ENCODE assay signal across 1 cellular context in genomic region chr1:19651141-19651737, GRCh38.
TF ChIP-seq lines count a peak whose summit lies in the region.

No MANE protein-coding gene starts in this region.

TF ChIP-seq in HepG2, 621 proteins besides CTCF, POLR2A, EP300 and RAD21 (continues in another document):
- TF ChIP-seq BCL6 (CRISPR knock-in tag; IDR thresholded peaks at IDR 0.05) (peak; percentile 43; the same call in 1 of the 2 replicates), POGK (CRISPR knock-in tag; conservative IDR thresholded peaks at IDR 0.05) (0 out of 2 replicates have a peak, but pooled peaks have one; percentile 11), ZBED4 (CRISPR knock-in tag; IDR thresholded peaks at IDR 0.05; ENCODE audit: borderline replicate concordance) (no peak), ZNF574 (CRISPR knock-in tag; IDR thresholded peaks at IDR 0.05) (peak; percentile 20; the same call in 1 of the 2 replicates), NR3C1 (CRISPR knock-in tag; IDR thresholded peaks at IDR 0.05) (no peak), TFAP4 (IDR thresholded peaks at IDR 0.05; ENCODE audit: borderline replicate concordance, low read depth) (peak; percentile 83; the same call in 1 of the 2 replicates), ZNF335 (CRISPR knock-in tag; IDR thresholded peaks at IDR 0.05) (0 out of 2 replicates have a peak, but pooled peaks have one; percentile 32), TEAD3 (CRISPR knock-in tag; optimal IDR thresholded peaks at IDR 0.05; ENCODE audit: borderline replicate concordance) (peak; percentile 20), ATF5 (CRISPR knock-in tag; IDR thresholded peaks at IDR 0.05; ENCODE audit: low read depth) (no peak), ZNF639 (CRISPR knock-in tag; conservative IDR thresholded peaks at IDR 0.05) (no peak), ZFX (CRISPR knock-in tag; IDR thresholded peaks at IDR 0.05; ENCODE audit: low read depth) (peak; percentile 50; the same call in 1 of the 2 replicates), SAP130 (CRISPR knock-in tag; IDR thresholded peaks at IDR 0.05; ENCODE audit: low read depth) (0 out of 2 replicates have a peak, but pooled peaks have one; percentile 34), TARDBP (CRISPR knock-in tag; IDR thresholded peaks at IDR 0.05) (peak; percentile 27; the same call in 1 of the 2 replicates), TOE1 (CRISPR knock-in tag; IDR thresholded peaks at IDR 0.05) (no peak), ZNF687 (CRISPR knock-in tag; IDR thresholded peaks at IDR 0.05) (peak; percentile 72), ZBTB44 (CRISPR knock-in tag; IDR thresholded peaks at IDR 0.05) (0 out of 2 replicates have a peak, but pooled peaks have one; percentile 50), ARID4A (CRISPR knock-in tag; IDR thresholded peaks at IDR 0.05; ENCODE audit: borderline replicate concordance) (no peak; the same call in 1 of the 2 replicates), ZNF644 (CRISPR knock-in tag; IDR thresholded peaks at IDR 0.05; ENCODE audit: low read depth) (no peak), GATAD1 (CRISPR knock-in tag; IDR thresholded peaks at IDR 0.05) (peak; percentile 38; the same call in 1 of the 2 replicates), NR2F6 (IDR thresholded peaks at IDR 0.05) (no peak), NR2F6 (CRISPR knock-in tag; IDR thresholded peaks at IDR 0.05) (peak; percentile 56; the same call in 1 of the 2 replicates), SMAD9 (CRISPR knock-in tag; IDR thresholded peaks at IDR 0.05) (no peak), FOXA1 (IDR thresholded peaks at IDR 0.05) (no peak), FOXA1 (CRISPR knock-in tag; IDR thresholded peaks at IDR 0.05) (0 out of 2 replicates have a peak, but pooled peaks have one; percentile 15), ZBTB26 (CRISPR knock-in tag; IDR thresholded peaks at IDR 0.05; ENCODE audit: borderline replicate concordance) (0 out of 2 replicates have a peak, but pooled peaks have one; percentile 43), SALL1 (CRISPR knock-in tag; IDR thresholded peaks at IDR 0.05) (peak; percentile 65)
